ENCODE assay signal across 25 cellular contexts in genomic region chr18:68962623-68963022, GRCh38.
"Had no signal": no experiment of that assay in that cellular context is flagged by ENCODE, and none has a peak within 500 bp of the region (broad histone marks: within the 10 kb centered on the region; RNA-seq: fewer than 3 reads in every experiment).

No MANE protein-coding gene starts in this region.

- H3K9me3 ChIP-seq: colonic mucosa, gastrocnemius medialis, left lung, prostate gland, right atrium auricular region, suprapubic skin, transverse colon, upper lobe of right lung, uterus had no signal

- H3K4me3 Mint-ChIP-seq: dendritic cell treated with granulocyte-macrophage colony-stimulating factor and Interleukin-4, amounts not matched to agents 40 ng/mL and 50 ng/mL, for 4 days; naive thymus-derived CD8-positive, alpha-beta T cell; nephron progenitor cell; stimulated activated naive CD8-positive, alpha-beta T cell treated with anti-CD3 and anti-CD28 coated beads, Interleukin-15, amount 100 ng/mL, for 72 hours had no signal

- H3K27ac Mint-ChIP-seq: dendritic cell treated with granulocyte-macrophage colony-stimulating factor and Interleukin-4, amounts not matched to agents 40 ng/mL and 50 ng/mL, for 4 days; naive thymus-derived CD8-positive, alpha-beta T cell; nephron progenitor cell; stimulated activated naive CD8-positive, alpha-beta T cell treated with anti-CD3 and anti-CD28 coated beads, Interleukin-15, amount 100 ng/mL, for 72 hours had no signal

- H3K4me2 ChIP-seq: smooth muscle cell had no signal

- H3K4me3 ChIP-seq: colonic mucosa, gastrocnemius medialis, left lung, prostate gland, right atrium auricular region, smooth muscle cell, suprapubic skin, transverse colon, upper lobe of right lung, uterus had no signal

- DNase-seq: colonic mucosa; effector CD8-positive, alpha-beta T cell; erythroblast; gastrocnemius medialis; head of caudate nucleus; left cardiac atrium; left lung; naive thymus-derived CD8-positive, alpha-beta T cell; nephron progenitor cell; nucleus accumbens; stimulated activated CD4-positive, alpha-beta T cell treated with anti-CD3 and anti-CD28 coated beads, Interleukin-12 subunit alpha, Interleukin-12 subunit beta, amount 100 ng/mL, for 4 hours; stimulated activated CD4-positive, alpha-beta T cell treated with anti-CD3 and anti-CD28 coated beads, Interleukin-1b, Interleukin-23, amount 100 ng/mL, for 48 hours; stimulated activated CD4-positive, alpha-beta T cell treated with anti-CD3 and anti-CD28 coated beads, Interleukin-4, amount 100 ng/mL, for 1 hour; stimulated activated CD8-positive, alpha-beta memory T cell treated with anti-CD3 and anti-CD28 coated beads, Interleukin-4, amount 100 ng/mL, for 48 hours; stimulated activated naive CD4-positive, alpha-beta T cell; stimulated activated naive CD8-positive, alpha-beta T cell treated with anti-CD3 and anti-CD28 coated beads, Interleukin-15, amount 100 ng/mL, for 72 hours; transverse colon; upper lobe of right lung; uterus had no signal

- H3K27ac ChIP-seq: colonic mucosa, gastrocnemius medialis, left lung, prostate gland, right atrium auricular region, suprapubic skin, transverse colon, upper lobe of right lung, uterus had no signal

- H3K27me3 ChIP-seq: colonic mucosa, gastrocnemius medialis, left lung, right atrium auricular region, suprapubic skin, transverse colon, upper lobe of right lung, uterus had no signal

- H3K27me3 Mint-ChIP-seq: dendritic cell treated with granulocyte-macrophage colony-stimulating factor and Interleukin-4, amounts not matched to agents 40 ng/mL and 50 ng/mL, for 4 days; stimulated activated naive CD8-positive, alpha-beta T cell treated with anti-CD3 and anti-CD28 coated beads, Interleukin-15, amount 100 ng/mL, for 72 hours had no signal

- H3K36me3 Mint-ChIP-seq: naive thymus-derived CD8-positive, alpha-beta T cell had no signal

- H3K9me3 Mint-ChIP-seq: naive thymus-derived CD8-positive, alpha-beta T cell; stimulated activated naive CD8-positive, alpha-beta T cell treated with anti-CD3 and anti-CD28 coated beads, Interleukin-15, amount 100 ng/mL, for 72 hours had no signal

- H3K4me1 ChIP-seq: colonic mucosa, gastrocnemius medialis, left lung, prostate gland, right atrium auricular region, suprapubic skin, transverse colon, upper lobe of right lung, uterus had no signal

- H3K4me1 Mint-ChIP-seq: naive thymus-derived CD8-positive, alpha-beta T cell; nephron progenitor cell; stimulated activated naive CD8-positive, alpha-beta T cell treated with anti-CD3 and anti-CD28 coated beads, Interleukin-15, amount 100 ng/mL, for 72 hours had no signal

- H3K36me3 ChIP-seq: colonic mucosa, gastrocnemius medialis, left lung, prostate gland, right atrium auricular region, suprapubic skin, transverse colon, upper lobe of right lung, uterus had no signal

- ATAC-seq: gastrocnemius medialis; left cardiac atrium; left lung; naive thymus-derived CD8-positive, alpha-beta T cell; sciatic nerve; stimulated activated naive CD8-positive, alpha-beta T cell treated with anti-CD3 and anti-CD28 coated beads, Interleukin-15, amount 100 ng/mL, for 72 hours; upper lobe of right lung had no signal
